ENCODE assay signal across 12 cellular contexts in genomic region chrX:70176938-70177533, GRCh38. TPM values are rescaled to one million over a fixed set of nuclear protein-coding genes. Genes with fewer than 3 reads are reported as not detected.
A peak's percentile ranks its signal among the peaks of the same experiment; 100 is the strongest.
DNase-seq lines count a peak whose midpoint lies in the region; ATAC-seq and TF ChIP-seq lines count a peak whose summit lies in the region.
"Had no signal": no experiment of that assay in that cellular context is flagged by ENCODE, and none has a peak within 500 bp of the region (broad histone marks: within the 10 kb centered on the region; RNA-seq: fewer than 3 reads in every experiment).

DGAT2L6 (plus strand) TSS chrX:70177483; CDS start chrX:70177583, 100 bp downstream.

- no peak for TF ChIP-seq CTCF in VCaP (conservative IDR thresholded peaks at IDR 0.05)
- TF ChIP-seq CTCF in neural progenitor cell (IDR thresholded peaks at IDR 0.05) = no peak

- no peak for DNase-seq in effector memory CD4-positive, alpha-beta T cell
- DNase-seq in neural progenitor cell (ENCODE audit: low spot score) = no peak
- no peak for DNase-seq in stimulated activated CD4-positive, alpha-beta T cell treated with anti-CD3 and anti-CD28 coated beads, Interleukin-4, amount 100 ng/mL, for 4 hours
- DNase-seq in SHP77 (lab: John Stamatoyannopoulos, UW) = no peak
- DNase-seq: activated T-cell treated with anti-CD3 and anti-CD28 coated beads, Interleukin-2, amount 50 U/mL, for 1 hour; NCI-H1694 treated with DMSO at 0.1 percent for 48 hours had no signal

- H3F3A ChIP-seq in neural progenitor cell (ENCODE audit: low read depth) = peaks cover 4% of the 10 kb centered on the region

- peaks cover 2% of the 10 kb centered on the region for H3K9me3 Mint-ChIP-seq in neural progenitor cell

- H3K4me3 Mint-ChIP-seq in neural progenitor cell = no peak within 1 kb of the TSS

- H3K27ac Mint-ChIP-seq in neural progenitor cell = no peak within 1 kb of the TSS

- peaks cover 6% of the 10 kb centered on the region for H3K4me1 Mint-ChIP-seq in neural progenitor cell

- H3K27ac ChIP-seq in VCaP (peak within 1 kb of the TSS; percentile 80), neural progenitor cell (no peak within 1 kb of the TSS)
- no peak within 1 kb of the TSS for H3K27ac ChIP-seq in effector memory CD4-positive, alpha-beta T cell (ENCODE audit: insufficient read depth, low read length, poor library complexity, severe bottlenecking)

- H2AFZ ChIP-seq in neural progenitor cell (replicated peaks) = no peak within 1 kb of the TSS

- H3K4me1 ChIP-seq in effector memory CD4-positive, alpha-beta T cell (ENCODE audit: control insufficient read depth, insufficient read depth, low read length, poor library complexity, severe bottlenecking) = no peaks in the 10 kb centered on the region
- peaks cover 13% of the 10 kb centered on the region for H3K4me1 ChIP-seq in neural progenitor cell

- H3K79me2 ChIP-seq in neural progenitor cell (ENCODE audit: low read depth) = no peaks in the 10 kb centered on the region

- no peaks in the 10 kb centered on the region for H3K9me3 ChIP-seq in effector memory CD4-positive, alpha-beta T cell (ENCODE audit: control insufficient read depth, low read length)
- H3K9me3 ChIP-seq in neural progenitor cell (ENCODE audit: low read depth) = no peaks in the 10 kb centered on the region

- H4K20me1 ChIP-seq in neural progenitor cell (ENCODE audit: low read depth) = no peaks in the 10 kb centered on the region

- no peaks in the 10 kb centered on the region for H3K36me3 Mint-ChIP-seq in neural progenitor cell

- H3K9ac ChIP-seq in neural progenitor cell = no peak within 1 kb of the TSS

- no peaks in the 10 kb centered on the region for H3K36me3 ChIP-seq in effector memory CD4-positive, alpha-beta T cell (ENCODE audit: control insufficient read depth, insufficient read depth, low read length)
- no peaks in the 10 kb centered on the region for H3K36me3 ChIP-seq in neural progenitor cell

- no peak within 1 kb of the TSS for H3K4me2 ChIP-seq in neural progenitor cell

- no peak within 1 kb of the TSS for H3K4me3 ChIP-seq in effector memory CD4-positive, alpha-beta T cell (ENCODE audit: insufficient read depth, low read depth, low read length, poor library complexity, severe bottlenecking)
- no peak within 1 kb of the TSS for H3K4me3 ChIP-seq in neural progenitor cell

- no peaks in the 10 kb centered on the region for H3K27me3 Mint-ChIP-seq in neural progenitor cell (ENCODE audit: insufficient read depth, low read depth)

- H3K27me3 ChIP-seq in effector memory CD4-positive, alpha-beta T cell (replicated peaks; ENCODE audit: control insufficient read depth, insufficient read depth, low read length, poor library complexity, severe bottlenecking) = no peaks in the 10 kb centered on the region
- H3K27me3 ChIP-seq in neural progenitor cell = no peaks in the 10 kb centered on the region

- ATAC-seq in GM18519 (IDR thresholded peaks at IDR 0.05; ENCODE audit: low FRiP score, unreplicated experiment) = peak; percentile 61
- ATAC-seq in GM21447 (IDR thresholded peaks at IDR 0.05; ENCODE audit: unreplicated experiment) = peak; percentile 87
- peak; percentile 70 for ATAC-seq in HG03469 (IDR thresholded peaks at IDR 0.05; ENCODE audit: unreplicated experiment)

RNA-seq across cellular contexts. Expression of gene DGAT2L6, which starts in this region (rescaled TPM):
- total RNA-seq in neural progenitor cell (ENCODE audit: low replicate concordance) = not detected in 2 replicates
- total RNA-seq: mesenteric fat pad, skeletal muscle tissue had no signal
